Comparison of ENCODE assay signal across 1 cellular context in the genomic region with DNA sequence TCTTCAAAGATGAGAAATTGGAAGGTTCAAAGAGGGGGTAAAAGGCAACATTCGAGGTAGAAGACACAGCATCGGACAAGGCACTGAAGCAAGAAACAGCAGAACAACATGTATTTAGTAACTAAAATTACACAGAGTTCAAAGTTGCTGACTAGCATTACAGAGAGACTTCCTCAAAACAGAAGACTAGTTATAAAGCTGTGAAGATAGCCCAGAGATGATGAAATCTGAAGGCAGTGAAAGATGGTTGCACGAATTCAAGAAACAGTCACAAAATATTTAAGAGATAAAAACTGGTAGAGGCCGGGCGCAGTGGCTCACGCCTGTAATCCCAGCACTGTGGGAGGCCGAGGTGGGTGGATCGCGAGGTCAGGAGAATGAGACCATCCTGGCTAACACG.
TF ChIP-seq lines count a peak whose summit lies in the region.

No MANE protein-coding gene starts in this region.

TF ChIP-seq in WTC11, 78 proteins besides CTCF, POLR2A, EP300 and RAD21 (continued from another document):
- TF ChIP-seq, protein P1, sequence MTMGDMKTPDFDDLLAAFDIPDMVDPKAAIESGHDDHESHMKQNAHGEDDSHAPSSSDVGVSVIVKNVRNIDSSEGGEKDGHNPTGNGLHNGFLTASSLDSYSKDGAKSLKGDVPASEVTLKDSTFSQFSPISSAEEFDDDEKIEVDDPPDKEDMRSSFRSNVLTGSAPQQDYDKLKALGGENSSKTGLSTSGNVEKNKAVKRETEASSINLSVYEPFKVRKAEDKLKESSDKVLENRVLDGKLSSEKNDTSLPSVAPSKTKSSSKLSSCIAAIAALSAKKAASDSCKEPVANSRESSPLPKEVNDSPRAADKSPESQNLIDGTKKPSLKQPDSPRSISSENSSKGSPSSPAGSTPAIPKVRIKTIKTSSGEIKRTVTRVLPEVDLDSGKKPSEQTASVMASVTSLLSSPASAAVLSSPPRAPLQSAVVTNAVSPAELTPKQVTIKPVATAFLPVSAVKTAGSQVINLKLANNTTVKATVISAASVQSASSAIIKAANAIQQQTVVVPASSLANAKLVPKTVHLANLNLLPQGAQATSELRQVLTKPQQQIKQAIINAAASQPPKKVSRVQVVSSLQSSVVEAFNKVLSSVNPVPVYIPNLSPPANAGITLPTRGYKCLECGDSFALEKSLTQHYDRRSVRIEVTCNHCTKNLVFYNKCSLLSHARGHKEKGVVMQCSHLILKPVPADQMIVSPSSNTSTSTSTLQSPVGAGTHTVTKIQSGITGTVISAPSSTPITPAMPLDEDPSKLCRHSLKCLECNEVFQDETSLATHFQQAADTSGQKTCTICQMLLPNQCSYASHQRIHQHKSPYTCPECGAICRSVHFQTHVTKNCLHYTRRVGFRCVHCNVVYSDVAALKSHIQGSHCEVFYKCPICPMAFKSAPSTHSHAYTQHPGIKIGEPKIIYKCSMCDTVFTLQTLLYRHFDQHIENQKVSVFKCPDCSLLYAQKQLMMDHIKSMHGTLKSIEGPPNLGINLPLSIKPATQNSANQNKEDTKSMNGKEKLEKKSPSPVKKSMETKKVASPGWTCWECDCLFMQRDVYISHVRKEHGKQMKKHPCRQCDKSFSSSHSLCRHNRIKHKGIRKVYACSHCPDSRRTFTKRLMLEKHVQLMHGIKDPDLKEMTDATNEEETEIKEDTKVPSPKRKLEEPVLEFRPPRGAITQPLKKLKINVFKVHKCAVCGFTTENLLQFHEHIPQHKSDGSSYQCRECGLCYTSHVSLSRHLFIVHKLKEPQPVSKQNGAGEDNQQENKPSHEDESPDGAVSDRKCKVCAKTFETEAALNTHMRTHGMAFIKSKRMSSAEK (CRISPR knock-in tag; IDR thresholded peaks at IDR 0.05; ENCODE audit: borderline replicate concordance) = no peak
TF ChIP-seq in WTC11: peak in this region for 0.
